ENCODE assay signal across 25 cellular contexts in genomic region chr2:126448611-126449010, GRCh38.
DNase-seq lines count a peak whose midpoint lies in the region; ATAC-seq and TF ChIP-seq lines count a peak whose summit lies in the region.
"Had no signal": no experiment of that assay in that cellular context is flagged by ENCODE, and none has a peak within 500 bp of the region (broad histone marks: within the 10 kb centered on the region; RNA-seq: fewer than 3 reads in every experiment).

No MANE protein-coding gene starts in this region.

- no peak overlapping the region for H3K9ac ChIP-seq in OCI-LY3 (ENCODE audit: low read length)
- H3K9ac ChIP-seq: GM23248, SK-N-SH had no signal

- 0 out of 2 replicates have a peak overlapping the region, but pooled peaks have one; percentile 13 for H3K4me3 ChIP-seq in MG63
- no peak overlapping the region for H3K4me3 ChIP-seq in OCI-LY3 (ENCODE audit: low read length)
- H3K4me3 ChIP-seq in right lobe of liver = peak overlapping the region in 1 of 3 donors; percentile 10
- no peak overlapping the region for H3K4me3 ChIP-seq in left ventricle myocardium inferior
- no peak overlapping the region for H3K4me3 ChIP-seq in H7 (ENCODE audit: insufficient read depth, low read depth, low read length)
- H3K4me3 ChIP-seq: GM23248 had no signal

- H3K27ac ChIP-seq in OCI-LY3 (ENCODE audit: low read length) (no peak overlapping the region), right lobe of liver (no peak overlapping the region), left ventricle myocardium inferior (replicated peaks) (no peak overlapping the region)
- H3K27ac ChIP-seq: GM23248 had no signal

- no peak for TF ChIP-seq POLR2A in right lobe of liver (IDR thresholded peaks at IDR 0.05)

- H3K79me2 ChIP-seq in OCI-LY3 (ENCODE audit: low read length) = no peaks in the 10 kb centered on the region

- no peak overlapping the region for H2AFZ ChIP-seq in OCI-LY3 (ENCODE audit: low read depth, low read length)
- H2AFZ ChIP-seq: GM23248 had no signal

- peaks cover 9% of the 10 kb centered on the region for H3K4me1 ChIP-seq in OCI-LY3 (ENCODE audit: low read length)
- H3K4me1 ChIP-seq in right lobe of liver = peaks cover 0 to 11% (median 0%) of the 10 kb centered on the region in 4 donors
- H3K4me1 ChIP-seq in left ventricle myocardium inferior = no peaks in the 10 kb centered on the region
- H3K4me1 ChIP-seq: Caco-2 had no signal

- TF ChIP-seq CTCF in OCI-LY3 (IDR thresholded peaks at IDR 0.05; ENCODE audit: low read depth, low read length) (no peak), right lobe of liver (IDR thresholded peaks at IDR 0.05) (no peak), left ventricle myocardium inferior (IDR thresholded peaks at IDR 0.05; ENCODE audit: borderline replicate concordance) (no peak)

- H3K27me3 ChIP-seq in MG63 (no peaks in the 10 kb centered on the region), OCI-LY3 (ENCODE audit: low read depth, low read length) (no peaks in the 10 kb centered on the region), right lobe of liver (no peaks in the 10 kb centered on the region), left ventricle myocardium inferior (ENCODE audit: low read depth) (no peaks in the 10 kb centered on the region), H7 (ENCODE audit: control insufficient read depth, insufficient read depth, low read length) (no peaks in the 10 kb centered on the region)

- H3K36me3 ChIP-seq in MG63 (no peaks in the 10 kb centered on the region), OCI-LY3 (replicated peaks; ENCODE audit: low read depth, low read length) (no peaks in the 10 kb centered on the region), right lobe of liver (no peaks in the 10 kb centered on the region), left ventricle myocardium inferior (no peaks in the 10 kb centered on the region), H7 (replicated peaks; ENCODE audit: control insufficient read depth, insufficient read depth, low read length) (no peaks in the 10 kb centered on the region)

- WGBS in right lobe of liver (ENCODE audit: insufficient coverage, low coverage, low lambda C conversion rate, missing lambda C conversion rate) = 20% methylated on average over 5 of the region's 5 CpGs

- no peaks in the 10 kb centered on the region for H4K20me1 ChIP-seq in OCI-LY3 (ENCODE audit: insufficient read depth, low read length)

- 0 out of 2 replicates have a peak overlapping the region, but pooled peaks have one; percentile 3 for H3K4me2 ChIP-seq in OCI-LY3 (ENCODE audit: low read length)
- H3K4me2 ChIP-seq: SK-N-SH had no signal

- ATAC-seq in right lobe of liver = peak; percentile 81 to 97 (median 90)
- ATAC-seq: PC-3 had no signal

- intact Hi-C loops in right lobe of liver (cut with DNase I) (no loop called here), left ventricle myocardium inferior (cut with micrococcal nuclease) (no loop called here), posterior cingulate gyrus (cut with DNase I) (no loop called here)

- DNase-seq in MG63 (no peak), right lobe of liver (no peak), left ventricle myocardium inferior (no peak), posterior cingulate gyrus (no peak), H7 (no peak), GM19240 (ENCODE audit: insufficient read length, low spot score) (no peak)
- DNase-seq: C1 segment of cervical spinal cord; Caco-2; CD4-positive, alpha-beta memory T cell; DMS79 treated with DMSO at 0.1 percent for 48 hours; GF-D8; GM23248; H9; KBM-7; NCI-H1092; NCI-H1417 treated with DMSO at 0.1 percent for 48 hours; NCI-H187; NCI-H2081 treated with DMSO at 0.1 percent for 48 hours; NCI-H2171 treated with DMSO at 0.1 percent for 48 hours; NCI-H524; NCI-H748 treated with DMSO at 0.1 percent for 48 hours; PC-3; SK-N-SH; SW 1271 had no signal

- H3K9me3 ChIP-seq in MG63 = no peaks in the 10 kb centered on the region
- no peaks in the 10 kb centered on the region for H3K9me3 ChIP-seq in OCI-LY3 (ENCODE audit: insufficient read depth, low read length)
- H3K9me3 ChIP-seq in right lobe of liver = no peaks in the 10 kb centered on the region
- peaks cover 8% of the 10 kb centered on the region for H3K9me3 ChIP-seq in left ventricle myocardium inferior (replicated peaks)
- H3K9me3 ChIP-seq: Caco-2, SK-N-SH had no signal
